In genomic region chr1:160834945-160835565, GRCh38 we compare ENCODE assay signal across 8 cellular contexts. TPM values are rescaled to one million over a fixed set of nuclear protein-coding genes. Genes with fewer than 3 reads are reported as not detected.
DNase-seq lines count a peak whose midpoint lies in the region; ATAC-seq and TF ChIP-seq lines count a peak whose summit lies in the region.

No MANE protein-coding gene starts in this region.

- H3K27me3 Mint-ChIP-seq in CD8-positive, alpha-beta memory T cell: no peaks in the 10 kb centered on the region

- H3F3A ChIP-seq in PC-9 (ENCODE audit: insufficient read depth, low read depth): peaks cover 4% of the 10 kb centered on the region; the same call in 1 of the 2 replicates

- H3K36me3 Mint-ChIP-seq in CD8-positive, alpha-beta memory T cell: peaks cover 9 to 41% (median 13%) of the 10 kb centered on the region in 3 donors

- no peaks in the 10 kb centered on the region for H3K9me3 ChIP-seq in CD8-positive, alpha-beta memory T cell (ENCODE audit: low read length)
- H3K9me3 ChIP-seq in PC-9 (ENCODE audit: insufficient read depth, low read depth): no peaks in the 10 kb centered on the region
- no peaks in the 10 kb centered on the region for H3K9me3 ChIP-seq in lower lobe of right lung

- BruUV-seq in PC-9 (replicated peaks; lab: Mats Ljungman, UMichigan): no TSS peak

- H3K36me3 ChIP-seq in CD8-positive, alpha-beta memory T cell (ENCODE audit: insufficient read depth, low read length): peaks cover 8% of the 10 kb centered on the region
- H3K36me3 ChIP-seq in PC-9 (ENCODE audit: low read depth): no peaks in the 10 kb centered on the region
- H3K36me3 ChIP-seq in lower lobe of right lung: no peaks in the 10 kb centered on the region

- no peak overlapping the region for H3K4me3 ChIP-seq in CD8-positive, alpha-beta memory T cell (ENCODE audit: low read length)
- H3K4me3 ChIP-seq in PC-9: no peak overlapping the region
- H3K4me3 ChIP-seq in lower lobe of right lung: no peak overlapping the region

- POLR2A ChIA-PET in CD8-positive, alpha-beta memory T cell (lab: Charles Lee): interaction anchor here (0.6 to 1.4 kb wide), 2 partner anchors 67 to 350 kb away, joined by 3 to 11 read pairs; no protein-coding TSS in a partner anchor
- POLR2A ChIA-PET in PC-9 (lab: Charles Lee; ENCODE audit: unreplicated experiment): interaction anchor here (0.6 kb wide), 1 partner anchor 155 kb away, joined by 3 read pairs; no protein-coding TSS in a partner anchor

- H2AFZ ChIP-seq in PC-9: no peak overlapping the region

- intact Hi-C loops in PC-9 (cut with micrococcal nuclease; ENCODE audit: unreplicated experiment): loop anchor here (1.0 to 5.0 kb wide), 4 partner anchors 108 to 304 kb away; no protein-coding TSS in a partner anchor
- intact Hi-C loops in lower lobe of right lung (cut with DNase I): loop anchor here (10.0 kb wide), 1 partner anchor 120 kb away; the partner anchor contains the start of gene ITLN2

- peak overlapping the region in 5 of 7 donors; percentile 3 to 55 (median 26) for H3K4me3 Mint-ChIP-seq in CD8-positive, alpha-beta memory T cell

- H3K27me3 ChIP-seq in CD8-positive, alpha-beta memory T cell (ENCODE audit: insufficient read depth, low read length, poor library complexity, severe bottlenecking): no peaks in the 10 kb centered on the region
- H3K27me3 ChIP-seq in PC-9 (ENCODE audit: insufficient read depth, low read depth): no peaks in the 10 kb centered on the region
- no peaks in the 10 kb centered on the region for H3K27me3 ChIP-seq in lower lobe of right lung (ENCODE audit: low read depth)

- peak overlapping the region; percentile 43 to 97 (median 88) for H3K27ac Mint-ChIP-seq in CD8-positive, alpha-beta memory T cell

- DNase-seq in CD8-positive, alpha-beta memory T cell: peak in 3 of 5 donors; percentile 22 to 53 (median 32)
- DNase-seq in H4 (ENCODE audit: low spot score) (peak; percentile 21), PC-9 (peak in 1 of 2 experiments; percentile 35), astrocyte of the hippocampus (ENCODE audit: low read depth, low spot score) (peak; percentile 63), lower lobe of right lung (no peak), cortex of kidney (lab: John Stamatoyannopoulos, UW) (no peak)

- ATAC-seq in lower lobe of right lung (peak in 1 of 2 donors; percentile 35), HG02981 (IDR thresholded peaks at IDR 0.05; ENCODE audit: unreplicated experiment) (no peak), GM21723 (IDR thresholded peaks at IDR 0.05; ENCODE audit: unreplicated experiment) (no peak)

- no peaks in the 10 kb centered on the region for H4K20me1 ChIP-seq in PC-9 (ENCODE audit: insufficient read depth)

- no peak overlapping the region for H3K4me2 ChIP-seq in PC-9

- peaks cover 71% of the 10 kb centered on the region for H3K4me1 ChIP-seq in CD8-positive, alpha-beta memory T cell (ENCODE audit: insufficient read depth, low read length)
- H3K4me1 ChIP-seq in PC-9 (replicated peaks; ENCODE audit: insufficient read depth) (peaks cover 4% of the 10 kb centered on the region; the same call in 1 of the 2 replicates), lower lobe of right lung (peaks cover 19% of the 10 kb centered on the region)

- H3K79me2 ChIP-seq in PC-9 (ENCODE audit: low read depth): no peaks in the 10 kb centered on the region

- CTCF ChIA-PET in CD8-positive, alpha-beta memory T cell (lab: Charles Lee): interaction anchor here (0.7 to 11.2 kb wide), 23 partner anchors 11 to 303 kb away, joined by 3 to 137 read pairs (median 6); partner anchors contain the start of genes CD244 and ITLN2
- CTCF ChIA-PET in PC-9 (lab: Charles Lee): interaction anchor here (0.6 to 1.9 kb wide), 4 partner anchors 39 to 155 kb away, joined by 3 to 5 read pairs (median 4); partner anchors contain the start of gene LY9

- H3K4me1 Mint-ChIP-seq in CD8-positive, alpha-beta memory T cell: peaks cover 70 to 83% (median 83%) of the 10 kb centered on the region in 3 donors

- H3K9me3 Mint-ChIP-seq in CD8-positive, alpha-beta memory T cell: no peaks in the 10 kb centered on the region

- no peak overlapping the region for H3K27ac ChIP-seq in CD8-positive, alpha-beta memory T cell (ENCODE audit: low read depth, low read length)
- H3K27ac ChIP-seq in PC-9 (no peak overlapping the region), lower lobe of right lung (no peak overlapping the region)

- peak; percentile 93 for TF ChIP-seq CTCF in PC-9 (conservative IDR thresholded peaks at IDR 0.05)
- peak; percentile 69 for TF ChIP-seq CTCF in lower lobe of right lung (IDR thresholded peaks at IDR 0.05)

- no peaks in the 10 kb centered on the region for H3K9me2 ChIP-seq in PC-9 (ENCODE audit: insufficient read depth)

RNA-seq across cellular contexts. Expression of gene CD244, which starts 27.6 kb away (rescaled TPM):
- 1 to 10 TPM; 1.8 to 1.9 TPM for total RNA-seq in CD8-positive, alpha-beta memory T cell
- polyA plus RNA-seq in CD8-positive, alpha-beta memory T cell: 40.7 TPM
- not detected in 2 replicates for total RNA-seq in H4 (2014; rRNA removed; shearing (Covaris generic))
- not detected in 2 replicates for total RNA-seq in PC-9 (2021)
- total RNA-seq in lower lobe of right lung: 4.5 TPM

RNA-seq across cellular contexts. Expression of gene LY9, which starts 39.1 kb away (rescaled TPM):
- 10 to 100 TPM; 16.4 to 16.5 TPM for total RNA-seq in CD8-positive, alpha-beta memory T cell
- polyA plus RNA-seq in CD8-positive, alpha-beta memory T cell: 206 TPM
- not detected in 2 replicates for total RNA-seq in H4 (2014; rRNA removed; shearing (Covaris generic))
- total RNA-seq in PC-9 (2021) (3.0 and 6.9 TPM in 2 replicates), lower lobe of right lung (1.8 TPM)

RNA-seq across cellular contexts. Expression of gene ITLN1, which starts 49.9 kb away (rescaled TPM):
- total RNA-seq in CD8-positive, alpha-beta memory T cell: not detected
- polyA plus RNA-seq in CD8-positive, alpha-beta memory T cell: not detected
- not detected in 2 replicates for total RNA-seq in H4 (2014; rRNA removed; shearing (Covaris generic))
- total RNA-seq in PC-9 (2021) (not detected in 2 replicates), lower lobe of right lung (2.7 TPM)

Comparison
In these comparisons a context has a peak if more than half of its experiments do, and no peak if none do; other contexts are left out.
1. DNase-seq: peak in CD8-positive, alpha-beta memory T cell (3 of 5), H4 (single experiment) and astrocyte of the hippocampus (single experiment); none in lower lobe of right lung (single experiment) and cortex of kidney (single experiment).